1 cellular context compared by ENCODE assay signal in genomic region chr2:174336403-174337336, GRCh38.
TF ChIP-seq lines count a peak whose summit lies in the region.

No MANE protein-coding gene starts in this region.

TF ChIP-seq in HepG2, 621 proteins besides CTCF, POLR2A, EP300 and RAD21 (continued from another document and continues in another):
- TF ChIP-seq ZBTB4 (CRISPR knock-in tag; IDR thresholded peaks at IDR 0.05; ENCODE audit: borderline replicate concordance) (no peak), ZFP1 (CRISPR knock-in tag; IDR thresholded peaks at IDR 0.05) (no peak), JUN (CRISPR knock-in tag; IDR thresholded peaks at IDR 0.05) (no peak), RERE (CRISPR knock-in tag; IDR thresholded peaks at IDR 0.05; ENCODE audit: low read depth) (no peak), KLF15 (CRISPR knock-in tag; IDR thresholded peaks at IDR 0.05; ENCODE audit: borderline replicate concordance) (0 out of 2 replicates have a peak, but pooled peaks have one; percentile 13), ZNF468 (CRISPR knock-in tag; IDR thresholded peaks at IDR 0.05) (no peak), ZFP37 (CRISPR knock-in tag; IDR thresholded peaks at IDR 0.05; ENCODE audit: borderline replicate concordance) (no peak), ZNF589 (CRISPR knock-in tag; conservative IDR thresholded peaks at IDR 0.05) (no peak; the same call in 1 of the 2 replicates), MLXIP (CRISPR knock-in tag; IDR thresholded peaks at IDR 0.05; ENCODE audit: borderline replicate concordance) (no peak), SRF (IDR thresholded peaks at IDR 0.05; ENCODE audit: low read depth, low read length) (no peak), ZNF563 (CRISPR knock-in tag; IDR thresholded peaks at IDR 0.05) (peak; percentile 95), PLRG1 (conservative IDR thresholded peaks at IDR 0.05) (no peak), CERS6 (CRISPR knock-in tag; IDR thresholded peaks at IDR 0.05) (no peak), EZH2 (conservative IDR thresholded peaks at IDR 0.05; ENCODE audit: low read depth, low read length) (no peak; the same call in 1 of the 2 replicates), KLF6 (CRISPR knock-in tag; IDR thresholded peaks at IDR 0.05) (no peak), POGK (CRISPR knock-in tag; conservative IDR thresholded peaks at IDR 0.05) (no peak), KAT7 (CRISPR knock-in tag; IDR thresholded peaks at IDR 0.05; ENCODE audit: borderline replicate concordance) (no peak), RXRB (CRISPR knock-in tag; IDR thresholded peaks at IDR 0.05; ENCODE audit: borderline replicate concordance) (no peak), ZNF713 (CRISPR knock-in tag; IDR thresholded peaks at IDR 0.05) (no peak), ZNF263 (CRISPR knock-in tag; IDR thresholded peaks at IDR 0.05) (peak; percentile 27; the same call in 1 of the 2 replicates), FOSL1 (CRISPR knock-in tag; IDR thresholded peaks at IDR 0.05; ENCODE audit: borderline replicate concordance) (no peak), TERF1 (CRISPR knock-in tag; IDR thresholded peaks at IDR 0.05) (no peak), ZNF234 (CRISPR knock-in tag; conservative IDR thresholded peaks at IDR 0.05) (no peak), GLMP (CRISPR knock-in tag; IDR thresholded peaks at IDR 0.05; ENCODE audit: borderline replicate concordance) (no peak), NFRKB (IDR thresholded peaks at IDR 0.05) (no peak), ZNF740 (CRISPR knock-in tag; IDR thresholded peaks at IDR 0.05) (no peak), ZBTB26 (CRISPR knock-in tag; IDR thresholded peaks at IDR 0.05; ENCODE audit: borderline replicate concordance) (no peak), THAP9 (CRISPR knock-in tag; IDR thresholded peaks at IDR 0.05; ENCODE audit: borderline replicate concordance) (no peak), ZNF746 (CRISPR knock-in tag; IDR thresholded peaks at IDR 0.05) (no peak; the same call in 1 of the 2 replicates), ZBTB33 (CRISPR knock-in tag; IDR thresholded peaks at IDR 0.05) (peak; percentile 77; the same call in 1 of the 2 replicates), ZSCAN12 (CRISPR knock-in tag; IDR thresholded peaks at IDR 0.05) (no peak), SIN3A (IDR thresholded peaks at IDR 0.05; ENCODE audit: borderline replicate concordance, low read depth, low read length) (no peak)
